ENCODE assay signal across 14 cellular contexts in the genomic region with DNA sequence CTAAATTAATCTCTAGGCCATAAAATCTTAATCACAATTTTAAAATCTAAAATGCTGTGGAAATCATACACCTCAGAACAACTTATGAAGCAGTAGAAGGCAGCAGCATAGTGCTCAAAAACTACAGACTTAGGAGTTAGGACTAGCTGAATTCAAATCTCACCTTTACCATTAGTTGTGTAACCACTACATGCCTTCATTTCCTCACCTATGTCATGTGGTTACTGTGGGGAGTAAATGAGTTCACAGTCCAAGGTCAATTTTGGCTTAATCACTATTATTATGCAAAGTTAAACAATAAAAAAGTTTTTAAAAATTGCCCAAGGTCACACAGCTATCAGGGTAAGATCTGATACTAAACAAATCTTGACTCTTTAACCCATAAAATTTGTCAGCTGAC.
"Had no signal": no experiment of that assay in that cellular context is flagged by ENCODE, and none has a peak within 500 bp of the region (broad histone marks: within the 10 kb centered on the region; RNA-seq: fewer than 3 reads in every experiment).

No MANE protein-coding gene starts in this region.

- H3K36me3 Mint-ChIP-seq: naive B cell had no signal

- H3K4me3 Mint-ChIP-seq: naive B cell had no signal

- ATAC-seq: lower lobe of right lung had no signal

- H3K9me3 Mint-ChIP-seq: naive B cell had no signal

- H3K4me3 ChIP-seq: coronary artery, hepatocyte, lower lobe of right lung, sigmoid colon, stomach, thoracic aorta had no signal

- DNase-seq: activated CD4-positive, CD25-positive, alpha-beta regulatory T cell; activated gamma-delta T cell treated with Interleukin-2 at 50 U/mL for 16 hours; activated T-cell treated with anti-CD3 and anti-CD28 coated beads, Interleukin-2, amount 50 U/mL, for 48 hours; effector CD4-positive, alpha-beta T cell; kidney glomerular epithelial cell; lower lobe of right lung; midbrain; naive B cell; sigmoid colon; stimulated activated CD4-positive, alpha-beta T cell treated with anti-CD3 and anti-CD28 coated beads, Interleukin-12 subunit alpha, Interleukin-12 subunit beta, amount 100 ng/mL, for 4 hours; stomach had no signal

- H3K27me3 Mint-ChIP-seq: naive B cell had no signal
